ENCODE assay signal across 24 cellular contexts in the genomic region with DNA sequence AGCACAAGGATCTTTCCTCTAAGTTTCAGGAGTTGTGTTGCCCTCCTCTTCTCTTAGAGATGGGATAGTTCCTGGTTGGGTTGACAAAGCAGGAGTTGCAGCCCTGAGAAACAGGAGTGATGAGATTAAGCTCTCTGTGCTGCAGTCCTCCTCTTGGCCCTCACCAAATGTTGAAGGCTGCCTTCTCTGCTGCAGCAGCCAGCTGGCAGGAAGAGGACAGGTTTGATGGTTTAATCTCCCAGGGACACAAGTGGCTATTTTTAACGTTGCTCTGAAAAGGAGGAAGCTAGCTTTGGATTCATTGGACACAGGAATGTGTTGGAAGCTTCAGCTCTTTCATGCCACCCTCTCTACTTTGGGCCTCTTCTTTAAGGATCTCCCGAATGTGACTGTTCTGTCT. TPM values are rescaled to one million over a fixed set of nuclear protein-coding genes. Genes with fewer than 3 reads are reported as not detected.
DNase-seq lines count a peak whose midpoint lies in the region; ATAC-seq and TF ChIP-seq lines count a peak whose summit lies in the region.
"Had no signal": no experiment of that assay in that cellular context is flagged by ENCODE, and none has a peak within 500 bp of the region (broad histone marks: within the 10 kb centered on the region; RNA-seq: fewer than 3 reads in every experiment).

No MANE protein-coding gene starts in this region.

- ATAC-seq in body of pancreas (peak; percentile 60), HG03135 (IDR thresholded peaks at IDR 0.05; ENCODE audit: unreplicated experiment) (no peak)
- ATAC-seq: HCT116, left lung, mucosa of descending colon had no signal

- intact Hi-C loops in body of pancreas (cut with DNase I): no loop called here
- intact Hi-C loops in left ventricle myocardium inferior (cut with micrococcal nuclease): no loop called here

- H3K36me3 ChIP-seq in body of pancreas (replicated peaks in 1 of 2; ENCODE audit: insufficient read depth in 1 of 2, low read depth in 2 of 2): no peaks in the 10 kb centered on the region
- peaks cover 23% of the 10 kb centered on the region for H3K36me3 ChIP-seq in left ventricle myocardium inferior
- peaks cover 8 to 20% (median 14%) of the 10 kb centered on the region in 3 donors for H3K36me3 ChIP-seq in skeletal muscle tissue (ENCODE audit: control insufficient read depth in 3 of 3, insufficient read depth in 3 of 3, low read length in 3 of 3)
- H3K36me3 ChIP-seq: left lung, upper lobe of left lung had no signal

- H3K27ac Mint-ChIP-seq in T-helper 1 cell treated with Interleukin-12 subunit alpha and Interleukin-12 subunit beta and Interleukin-4 antibody, amounts not matched to agents 30 μg/mL and 1 μg/mL, for 36 hours: peak overlapping the region; percentile 42
- H3K27ac Mint-ChIP-seq: B cell, endodermal cell, neural progenitor cell had no signal

- WGBS in body of pancreas, 2 donors: 11 to 16% methylated on average over 2 of the region's 2 CpGs

- H3K9ac ChIP-seq in skeletal muscle tissue (ENCODE audit: low read depth in 1 of 3, low read length in 3 of 3): peak overlapping the region in 1 of 3 donors; percentile 62
- H3K9ac ChIP-seq: neural progenitor cell, SK-N-SH had no signal

- H3K27me3 Mint-ChIP-seq in T-helper 1 cell treated with Interleukin-12 subunit alpha and Interleukin-12 subunit beta and Interleukin-4 antibody, amounts not matched to agents 30 μg/mL and 1 μg/mL, for 36 hours (ENCODE audit: low read depth): no peaks in the 10 kb centered on the region
- H3K27me3 Mint-ChIP-seq: B cell had no signal

- H3K27me3 ChIP-seq in body of pancreas (no peaks in the 10 kb centered on the region), left ventricle myocardium inferior (ENCODE audit: low read depth) (no peaks in the 10 kb centered on the region), skeletal muscle tissue (ENCODE audit: control insufficient read depth in 3 of 3, insufficient read depth in 3 of 3, low read length in 3 of 3) (no peaks in the 10 kb centered on the region)
- H3K27me3 ChIP-seq: left lung, neural progenitor cell, upper lobe of left lung had no signal

- no peak for DNase-seq in T-helper 1 cell
- peak; percentile 19 to 57 (median 41) for DNase-seq in body of pancreas
- peak; percentile 37 for DNase-seq in left ventricle myocardium inferior
- DNase-seq in HUDEP-2 (lab: John Stamatoyannopoulos, UW; ENCODE audit: unreplicated experiment in 76 of 76): no peak
- DNase-seq in NCI-H526 treated with DMSO at 0.1 percent for 48 hours (lab: John Stamatoyannopoulos, UW): no peak
- DNase-seq: 8988T; activated CD4-positive, alpha-beta T cell treated with anti-CD3 and anti-CD28 coated beads for 48 hours; activated gamma-delta T cell; aorta; EL; endodermal cell; head of caudate nucleus; left lung; mucosa of descending colon; NCI-H2107; NCI-H510A; SK-N-SH; upper lobe of left lung had no signal

- H3K27ac ChIP-seq in body of pancreas (no peak overlapping the region), left ventricle myocardium inferior (replicated peaks) (peak overlapping the region; percentile 70), skeletal muscle tissue (ENCODE audit: low read depth, low read length) (peak overlapping the region; percentile 65)
- H3K27ac ChIP-seq: left lung, neural progenitor cell, upper lobe of left lung had no signal

- H3K4me3 Mint-ChIP-seq in T-helper 1 cell treated with Interleukin-12 subunit alpha and Interleukin-12 subunit beta and Interleukin-4 antibody, amounts not matched to agents 30 μg/mL and 1 μg/mL, for 36 hours: no peak overlapping the region
- H3K4me3 Mint-ChIP-seq: B cell, endodermal cell, neural progenitor cell had no signal

- H3K9me3 ChIP-seq in body of pancreas (no peaks in the 10 kb centered on the region), left ventricle myocardium inferior (replicated peaks) (peaks cover 9% of the 10 kb centered on the region), skeletal muscle tissue (ENCODE audit: control insufficient read depth in 3 of 3, low read length in 3 of 3) (no peaks in the 10 kb centered on the region)

- peaks cover under 1% of the 10 kb centered on the region for H3K9me3 Mint-ChIP-seq in T-helper 1 cell treated with Interleukin-12 subunit alpha and Interleukin-12 subunit beta and Interleukin-4 antibody, amounts not matched to agents 30 μg/mL and 1 μg/mL, for 36 hours

- TF ChIP-seq POLR2A in body of pancreas (IDR thresholded peaks at IDR 0.05): no peak

- no peak for TF ChIP-seq CTCF in body of pancreas (IDR thresholded peaks at IDR 0.05)
- TF ChIP-seq CTCF in left ventricle myocardium inferior (IDR thresholded peaks at IDR 0.05; ENCODE audit: borderline replicate concordance): no peak

- no peak overlapping the region for H3K4me3 ChIP-seq in body of pancreas
- no peak overlapping the region for H3K4me3 ChIP-seq in left ventricle myocardium inferior
- peak overlapping the region in 1 of 3 donors; percentile 8 for H3K4me3 ChIP-seq in skeletal muscle tissue (ENCODE audit: low read length in 3 of 3)
- H3K4me3 ChIP-seq: left lung, mucosa of descending colon, neural progenitor cell, upper lobe of left lung had no signal

- H3K4me1 ChIP-seq in body of pancreas (peaks cover 13% of the 10 kb centered on the region), left ventricle myocardium inferior (peaks cover 22% of the 10 kb centered on the region), skeletal muscle tissue (ENCODE audit: control insufficient read depth in 3 of 3, insufficient read depth in 3 of 3, low read length in 3 of 3) (peaks cover 11 to 34% (median 13%) of the 10 kb centered on the region in 3 donors)
- H3K4me1 ChIP-seq: left lung, upper lobe of left lung had no signal

- H3K4me1 Mint-ChIP-seq in T-helper 1 cell treated with Interleukin-12 subunit alpha and Interleukin-12 subunit beta and Interleukin-4 antibody, amounts not matched to agents 30 μg/mL and 1 μg/mL, for 36 hours (ENCODE audit: low read depth): peaks cover 32% of the 10 kb centered on the region
- H3K4me1 Mint-ChIP-seq: B cell, endodermal cell, neural progenitor cell had no signal

- H3K36me3 Mint-ChIP-seq in T-helper 1 cell treated with Interleukin-12 subunit alpha and Interleukin-12 subunit beta and Interleukin-4 antibody, amounts not matched to agents 30 μg/mL and 1 μg/mL, for 36 hours (ENCODE audit: low read depth): peaks cover 57% of the 10 kb centered on the region

RNA-seq across cellular contexts. Expression of a gene that starts 9.4 kb away (rescaled TPM):
- total RNA-seq in body of pancreas (under 1 TPM in 1 of 2 donors, not detected in 1; 0.26 TPM), left ventricle myocardium inferior (17.1 TPM), skeletal muscle tissue (5.2 TPM)

RNA-seq across cellular contexts. Expression of a gene that starts 58.7 kb away (rescaled TPM):
- total RNA-seq in body of pancreas (1 to 10 TPM in 1 of 2 donors, not detected in 1; 3.4 TPM), left ventricle myocardium inferior (not detected), skeletal muscle tissue (not detected)
- total RNA-seq: aorta, mucosa of descending colon had no signal

Comparison
In these comparisons a context has a peak if more than half of its experiments do, and no peak if none do; other contexts are left out.
1. DNase-seq: peak in body of pancreas (4 of 4) and left ventricle myocardium inferior (single experiment); none in T-helper 1 cell (0 of 5), HUDEP-2 (0 of 76) and NCI-H526 treated with DMSO at 0.1 percent for 48 hours (single experiment).
2. H3K27ac ChIP-seq: peak in left ventricle myocardium inferior (single experiment) and skeletal muscle tissue (single experiment); none in body of pancreas (0 of 4).